ENCODE assay signal across 8 cellular contexts in genomic region chr17:48611213-48611612, GRCh38. TPM values are rescaled to one million over a fixed set of nuclear protein-coding genes. Genes with fewer than 3 reads are reported as not detected.
A peak's percentile ranks its signal among the peaks of the same experiment; 100 is the strongest.
DNase-seq lines count a peak whose midpoint lies in the region; FAIRE-seq and TF ChIP-seq lines count a peak whose summit lies in the region.

No MANE protein-coding gene starts in this region.

- peak overlapping the region; percentile 68 for H3K4me3 ChIP-seq in SU-DHL-6 (ENCODE audit: insufficient read depth, low read length, poor library complexity, severe bottlenecking)
- peak overlapping the region; percentile 28 for H3K4me3 ChIP-seq in hepatocyte
- peak overlapping the region; percentile 88 for H3K4me3 ChIP-seq in suprapubic skin
- no peak overlapping the region for H3K4me3 ChIP-seq in HAP-1

- H2AFZ ChIP-seq in SU-DHL-6 (ENCODE audit: low read depth, low read length, severe bottlenecking), result peak overlapping the region; percentile 97
- peak overlapping the region; percentile 80 for H2AFZ ChIP-seq in hepatocyte

- H3K27me3 Mint-ChIP-seq in T-helper 1 cell treated with Interleukin-12 subunit alpha and Interleukin-12 subunit beta and Interleukin-4 antibody, amounts not matched to agents 30 μg/mL and 1 μg/mL, for 36 hours (ENCODE audit: low read depth), result peaks cover 85% of the 10 kb centered on the region

- H3F3A ChIP-seq in SU-DHL-6 (ENCODE audit: insufficient read depth), result no peaks in the 10 kb centered on the region

- TF ChIP-seq EP300 in suprapubic skin (IDR thresholded peaks at IDR 0.05), result no peak

- H3K9me3 Mint-ChIP-seq in T-helper 1 cell treated with Interleukin-12 subunit alpha and Interleukin-12 subunit beta and Interleukin-4 antibody, amounts not matched to agents 30 μg/mL and 1 μg/mL, for 36 hours, result no peaks in the 10 kb centered on the region

- no peaks in the 10 kb centered on the region for H3K4me1 ChIP-seq in hepatocyte (ENCODE audit: insufficient read depth)
- peaks cover 59% of the 10 kb centered on the region for H3K4me1 ChIP-seq in suprapubic skin
- H3K4me1 ChIP-seq in HAP-1, result peaks cover 2% of the 10 kb centered on the region; the same call in 1 of the 2 replicates

- TF ChIP-seq CTCF in SU-DHL-6 (IDR thresholded peaks at IDR 0.05; ENCODE audit: insufficient read depth, low read length, poor library complexity, severe bottlenecking), result no peak
- TF ChIP-seq CTCF in hepatocyte (IDR thresholded peaks at IDR 0.05; ENCODE audit: poor library complexity), result no peak
- TF ChIP-seq CTCF in suprapubic skin (IDR thresholded peaks at IDR 0.05), result no peak

- H3K27ac ChIP-seq in SU-DHL-6 (ENCODE audit: low read depth, low read length) (no peak overlapping the region), hepatocyte (peak overlapping the region; percentile 77), suprapubic skin (peak overlapping the region; percentile 88)

- no peak for TF ChIP-seq POLR2A in suprapubic skin (IDR thresholded peaks at IDR 0.05)

- H4K20me1 ChIP-seq in SU-DHL-6 (ENCODE audit: low read depth, low read length) (no peaks in the 10 kb centered on the region), hepatocyte (ENCODE audit: insufficient read depth, poor library complexity, severe bottlenecking) (no peaks in the 10 kb centered on the region)

- H3K27ac Mint-ChIP-seq in T-helper 1 cell treated with Interleukin-12 subunit alpha and Interleukin-12 subunit beta and Interleukin-4 antibody, amounts not matched to agents 30 μg/mL and 1 μg/mL, for 36 hours, result peak overlapping the region; percentile 50

- H3K9me3 ChIP-seq in SU-DHL-6 (ENCODE audit: insufficient read depth, low read length) (no peaks in the 10 kb centered on the region), hepatocyte (ENCODE audit: low read depth) (no peaks in the 10 kb centered on the region), suprapubic skin (no peaks in the 10 kb centered on the region), HAP-1 (no peaks in the 10 kb centered on the region)

- H3K4me2 ChIP-seq in SU-DHL-6 (ENCODE audit: low read depth, low read length, poor library complexity, severe bottlenecking) (peak overlapping the region; percentile 84), hepatocyte (peak overlapping the region; percentile 78)

- H3K36me3 ChIP-seq in SU-DHL-6 (ENCODE audit: low read length), result no peaks in the 10 kb centered on the region
- H3K36me3 ChIP-seq in hepatocyte (replicated peaks; ENCODE audit: insufficient read depth, low read depth), result no peaks in the 10 kb centered on the region
- H3K36me3 ChIP-seq in suprapubic skin, result no peaks in the 10 kb centered on the region
- no peaks in the 10 kb centered on the region for H3K36me3 ChIP-seq in HAP-1 (replicated peaks)

- DNase-seq in T-helper 1 cell, result no peak
- no peak for DNase-seq in hepatocyte (ENCODE audit: low spot score)
- DNase-seq in suprapubic skin (ENCODE audit: low spot score in 2 of 2), result no peak
- DNase-seq in pons (ENCODE audit: low spot score), result no peak
- no peak for DNase-seq in frontal cortex (ENCODE audit: low spot score in 2 of 2)
- no peak for DNase-seq in HAP-1 (ENCODE audit: low spot score in 2 of 2)

- in situ Hi-C loops in HAP-1 (cut with MboI; ENCODE audit: low sequenced_read_pairs), result no loop called here

- H3K4me1 Mint-ChIP-seq in T-helper 1 cell treated with Interleukin-12 subunit alpha and Interleukin-12 subunit beta and Interleukin-4 antibody, amounts not matched to agents 30 μg/mL and 1 μg/mL, for 36 hours (ENCODE audit: low read depth), result peaks cover 32% of the 10 kb centered on the region

- H3K36me3 Mint-ChIP-seq in T-helper 1 cell treated with Interleukin-12 subunit alpha and Interleukin-12 subunit beta and Interleukin-4 antibody, amounts not matched to agents 30 μg/mL and 1 μg/mL, for 36 hours (ENCODE audit: low read depth), result no peaks in the 10 kb centered on the region

- FAIRE-seq in frontal cortex (lab: Jason Lieb, UNC), result no peak

- H3K27me3 ChIP-seq in SU-DHL-6 (ENCODE audit: low read length) (no peaks in the 10 kb centered on the region), hepatocyte (peaks cover 96% of the 10 kb centered on the region), suprapubic skin (peaks cover 57% of the 10 kb centered on the region), HAP-1 (ENCODE audit: low read depth) (peaks cover 25% of the 10 kb centered on the region)

- H3K9me2 ChIP-seq in SU-DHL-6 (replicated peaks; ENCODE audit: insufficient read depth, low read length) (no peaks in the 10 kb centered on the region), hepatocyte (replicated peaks; ENCODE audit: insufficient read depth) (no peaks in the 10 kb centered on the region)

- H3K9ac ChIP-seq in SU-DHL-6 (ENCODE audit: low read length), result peak overlapping the region; percentile 73

- 10% methylated on average over 22 of the region's 22 CpGs for WGBS in hepatocyte (ENCODE audit: low lambda C conversion rate, missing lambda C conversion rate)
- WGBS in suprapubic skin, result 1% methylated on average over 22 of the region's 22 CpGs

- H3K79me2 ChIP-seq in SU-DHL-6 (ENCODE audit: insufficient read depth, low read length) (no peaks in the 10 kb centered on the region), hepatocyte (no peaks in the 10 kb centered on the region)

- H3K4me3 Mint-ChIP-seq in T-helper 1 cell treated with Interleukin-12 subunit alpha and Interleukin-12 subunit beta and Interleukin-4 antibody, amounts not matched to agents 30 μg/mL and 1 μg/mL, for 36 hours, result peak overlapping the region; percentile 91

RNA-seq across cellular contexts. Expression of gene HOXB7, which starts 0.4 kb away (rescaled TPM):
- 4.1 and 6.7 TPM in 2 replicates for total RNA-seq in hepatocyte
- 13.7 and 15.9 TPM in 2 replicates for polyA plus RNA-seq in hepatocyte
- total RNA-seq in suprapubic skin, result 1 to 10 TPM in 3 of 4 donors, under 1 TPM in 1; 0.95 to 3.6 (median 2.4) TPM
- not detected for total RNA-seq in frontal cortex

RNA-seq across cellular contexts. Expression of gene HOXB8, which starts 3.9 kb away (rescaled TPM):
- total RNA-seq in hepatocyte (0.57 and 1.6 TPM in 2 replicates), suprapubic skin (not detected), frontal cortex (not detected)
- 0.31 and 1.3 TPM in 2 replicates for polyA plus RNA-seq in hepatocyte

RNA-seq across cellular contexts. Expression of gene HOXB6, which starts 6.4 kb away (rescaled TPM):
- 4.1 and 4.8 TPM in 2 replicates for total RNA-seq in hepatocyte
- 7.7 and 12.9 TPM in 2 replicates for polyA plus RNA-seq in hepatocyte
- 1 to 10 TPM in 2 of 4 donors, under 1 TPM in 1, not detected in 1; 0.39 to 4.5 (median 1.3) TPM for total RNA-seq in suprapubic skin
- not detected for total RNA-seq in frontal cortex

RNA-seq across cellular contexts. Expression of gene HOXB9, which starts 14.9 kb away (rescaled TPM):
- total RNA-seq in hepatocyte (1.5 and 2.1 TPM in 2 replicates), suprapubic skin (under 1 TPM in 2 of 4 donors, not detected in 2; 0.23 to 0.42 TPM), frontal cortex (not detected)
- 0.73 and 2.5 TPM in 2 replicates for polyA plus RNA-seq in hepatocyte

RNA-seq across cellular contexts. Expression of gene HOXB5, which starts 17.6 kb away (rescaled TPM):
- 0.27 and 0.36 TPM in 2 replicates for total RNA-seq in hepatocyte
- polyA plus RNA-seq in hepatocyte, result 3.3 and 4.4 TPM in 2 replicates
- total RNA-seq in suprapubic skin, result under 1 TPM in 2 of 4 donors, not detected in 2; 0.72 to 0.80 TPM
- not detected for total RNA-seq in frontal cortex
